ENCODE assay signal across 8 cellular contexts in the genomic region with DNA sequence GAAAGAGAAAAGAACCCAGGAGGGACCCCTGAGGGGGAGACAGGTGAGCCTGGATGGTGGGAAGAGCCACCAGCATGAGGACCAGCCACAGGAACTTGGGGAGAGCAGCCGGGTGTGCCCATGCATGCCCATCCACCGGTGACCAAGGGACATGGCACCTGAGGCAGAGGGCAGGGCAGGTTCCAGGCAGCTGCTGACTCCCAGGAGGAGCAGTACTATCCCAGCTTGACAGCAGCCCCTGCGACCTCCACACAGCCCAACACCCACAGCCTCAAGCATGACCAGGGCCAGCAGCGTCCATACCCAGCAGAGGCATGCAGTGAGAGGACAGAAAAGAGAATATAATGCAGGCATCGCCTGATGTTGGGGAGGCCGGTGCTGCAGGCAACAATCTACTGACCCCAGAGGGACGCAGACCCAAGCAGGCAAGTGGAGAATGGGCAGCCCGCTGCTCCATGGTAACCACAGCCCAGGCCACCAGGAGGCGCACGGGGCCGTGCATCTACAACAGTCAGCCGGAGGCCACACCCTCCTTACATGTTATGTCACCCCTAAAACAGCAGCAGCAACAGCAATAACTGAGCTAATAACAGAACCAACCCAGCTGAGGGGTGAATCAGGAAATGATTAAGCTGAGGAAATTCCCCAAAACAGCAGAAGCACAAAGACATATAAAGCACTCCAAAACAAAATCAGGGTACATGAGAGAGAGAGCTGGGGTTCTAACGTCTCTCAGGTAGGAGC. TPM values are rescaled to one million over a fixed set of nuclear protein-coding genes. Genes with fewer than 3 reads are reported as not detected.
DNase-seq lines count a peak whose midpoint lies in the region; ATAC-seq, FAIRE-seq and TF ChIP-seq lines count a peak whose summit lies in the region.

No MANE protein-coding gene starts in this region.

- FAIRE-seq in GM12892 (lab: Jason Lieb, UNC) = peak; percentile 96

- H3K27ac Mint-ChIP-seq in HFFc6 = peak overlapping the region; percentile 76

- peaks cover 2% of the 10 kb centered on the region; the same call in 1 of the 2 replicates for H3K27me3 Mint-ChIP-seq in HFFc6 (ENCODE audit: insufficient read depth)

- TF ChIP-seq POLR2A in GM12892 (IDR thresholded peaks at IDR 0.05; ENCODE audit: low read depth, low read length) (0 out of 2 replicates have a peak, but pooled peaks have one; percentile 20), right lobe of liver (IDR thresholded peaks at IDR 0.05) (no peak)

- ATAC-seq in right lobe of liver = peak; percentile 87 to 98 (median 95)

- H3K4me1 Mint-ChIP-seq in HFFc6 (ENCODE audit: low read depth) = peaks cover 13% of the 10 kb centered on the region

- H3K27ac ChIP-seq in colonic mucosa = no peak overlapping the region
- H3K27ac ChIP-seq in right lobe of liver = no peak overlapping the region

- H3K9ac ChIP-seq in colonic mucosa (ENCODE audit: low read depth in 2 of 2, low read length in 2 of 2) = no peak overlapping the region

- no peak overlapping the region for H3K4me3 ChIP-seq in colonic mucosa
- H3K4me3 ChIP-seq in right lobe of liver = no peak overlapping the region

- DNase-seq in GM12892 (ENCODE audit: insufficient read length) = peak; percentile 92
- peak; percentile 89 for DNase-seq in HFFc6
- peak; percentile 66 for DNase-seq in MV-4-11 (lab: John Stamatoyannopoulos, UW)
- DNase-seq in activated CD4-positive, alpha-beta T cell treated with anti-CD3 and anti-CD28 coated beads for 48 hours = peak; percentile 89
- peak; percentile 81 for DNase-seq in colonic mucosa
- peak; percentile 75 to 83 (median 77) for DNase-seq in right lobe of liver
- DNase-seq in stimulated activated CD4-positive, alpha-beta T cell treated with anti-CD3 and anti-CD28 coated beads, TNF-alpha, amount 100 ng/mL, for 4 hours (ENCODE audit: low read depth in 3 of 3) = peak; percentile 64 to 71 (median 65)
- no peak for DNase-seq in NCI-H1105 (lab: John Stamatoyannopoulos, UW)

- H3K9me3 Mint-ChIP-seq in HFFc6 = no peaks in the 10 kb centered on the region

- H3K4me3 Mint-ChIP-seq in HFFc6 = peak overlapping the region; percentile 58

- H3K36me3 Mint-ChIP-seq in HFFc6 (ENCODE audit: low read depth) = no peaks in the 10 kb centered on the region

- H3K9me3 ChIP-seq in colonic mucosa (no peaks in the 10 kb centered on the region), right lobe of liver (no peaks in the 10 kb centered on the region)

- H3K4me1 ChIP-seq in colonic mucosa = no peaks in the 10 kb centered on the region
- H3K4me1 ChIP-seq in right lobe of liver = no peaks in the 10 kb centered on the region

- WGBS in right lobe of liver (ENCODE audit: insufficient coverage, low coverage, low lambda C conversion rate, missing lambda C conversion rate) = 48% methylated on average over 10 of the region's 13 CpGs

- H3K36me3 ChIP-seq in colonic mucosa (no peaks in the 10 kb centered on the region), right lobe of liver (no peaks in the 10 kb centered on the region)

- intact Hi-C loops in colonic mucosa (cut with DNase I) (loop anchor here (10.0 kb wide), 1 partner anchor 91 kb away; no protein-coding TSS in a partner anchor), right lobe of liver (cut with DNase I) (no loop called here)

- TF ChIP-seq CTCF in HFFc6 (IDR thresholded peaks at IDR 0.05) (peak; percentile 95), colonic mucosa (IDR thresholded peaks at IDR 0.05) (peak; percentile 85), right lobe of liver (IDR thresholded peaks at IDR 0.05) (peak; percentile 71 to 80 (median 74))

- H3K27me3 ChIP-seq in colonic mucosa (no peaks in the 10 kb centered on the region), right lobe of liver (no peaks in the 10 kb centered on the region)

RNA-seq across cellular contexts. Expression of gene ANKMY1, which starts 44.1 kb away (rescaled TPM):
- 9.9 TPM for polyA plus RNA-seq in GM12892 (2012; ENCODE audit: missing spikeins)
- total RNA-seq in HFFc6 (2021; fragmentation: NEBNext Ultra II Directional; extraction: Animal tissue kit (Norgen Biotek cat#: 25700)) = 1 to 10 TPM; 4.4 to 5.6 (median 5.2) TPM
- total RNA-seq in colonic mucosa (10 to 100 TPM; 12.3 to 18.1 TPM), right lobe of liver (10 to 100 TPM in 1 of 6 experiments, 1 to 10 TPM in 5; 6.6 to 11.0 (median 9.0) TPM)

RNA-seq across cellular contexts. Expression of gene DUSP28, which starts 46.4 kb away (rescaled TPM):
- polyA plus RNA-seq in GM12892 (2012; ENCODE audit: missing spikeins) = 7.3 TPM
- total RNA-seq in HFFc6 (2021; fragmentation: NEBNext Ultra II Directional; extraction: Animal tissue kit (Norgen Biotek cat#: 25700)) = 1 to 10 TPM; 3.1 to 5.0 (median 4.3) TPM
- 1 to 10 TPM; 3.9 to 5.3 TPM for total RNA-seq in colonic mucosa
- 1 to 10 TPM; 1.3 to 3.5 (median 2.1) TPM for total RNA-seq in right lobe of liver

RNA-seq across cellular contexts. Expression of gene RNPEPL1, which starts 54.6 kb away (rescaled TPM):
- polyA plus RNA-seq in GM12892 (2012; ENCODE audit: missing spikeins) = 10.2 TPM
- total RNA-seq in HFFc6 (2021; fragmentation: NEBNext Ultra II Directional; extraction: Animal tissue kit (Norgen Biotek cat#: 25700)) = 10 to 100 TPM; 36.9 to 48.5 (median 43.3) TPM
- 100 to 1,000 TPM in 1 of 2 donors, 10 to 100 TPM in 1; 87.2 to 108 TPM for total RNA-seq in colonic mucosa
- total RNA-seq in right lobe of liver = 100 to 1,000 TPM in 1 of 6 experiments, 10 to 100 TPM in 5; 24.7 to 105 (median 31.0) TPM
